In genomic region chr5:150154618-150155134, GRCh38 we compare ENCODE assay signal across 10 cellular contexts. TPM values are rescaled to one million over a fixed set of nuclear protein-coding genes. Genes with fewer than 3 reads are reported as not detected.
DNase-seq lines count a peak whose midpoint lies in the region; ATAC-seq, FAIRE-seq and TF ChIP-seq lines count a peak whose summit lies in the region.
"Had no signal": no experiment of that assay in that cellular context is flagged by ENCODE, and none has a peak within 500 bp of the region (broad histone marks: within the 10 kb centered on the region; RNA-seq: fewer than 3 reads in every experiment).

No MANE protein-coding gene starts in this region.

- H3K27ac Mint-ChIP-seq in activated B cell treated with CpG ODN at 0.5 μM for 24 hours (peak overlapping the region; percentile 41), immature natural killer cell (peak overlapping the region; percentile 34 to 93 (median 82))

- DNase-seq in activated B cell treated with CpG ODN at 0.5 μM for 24 hours (no peak), immature natural killer cell (no peak), NCI-H2227 treated with DMSO at 0.1 percent for 48 hours (lab: John Stamatoyannopoulos, UW) (no peak), NCI-H2029 treated with DMSO at 0.1 percent for 48 hours (lab: John Stamatoyannopoulos, UW) (no peak)
- DNase-seq: body of pancreas had no signal

- no peak for ATAC-seq in activated B cell treated with CpG ODN at 0.5 μM for 24 hours (ENCODE audit: low read depth)
- ATAC-seq in HG02623 (IDR thresholded peaks at IDR 0.05; ENCODE audit: unreplicated experiment): no peak
- ATAC-seq in GM19467 (IDR thresholded peaks at IDR 0.05; ENCODE audit: unreplicated experiment): no peak
- ATAC-seq: body of pancreas had no signal

- FAIRE-seq in G401.6 (lab: Jason Lieb, UNC): peak; percentile 86
- FAIRE-seq: keratinocyte had no signal

- H3K27ac ChIP-seq in skin epidermis: peak overlapping the region in 19 of 21 experiments; percentile 56 to 88 (median 74)

- peak overlapping the region; percentile 25 to 43 (median 33) for H3K4me3 ChIP-seq in skin epidermis
- H3K4me3 ChIP-seq: body of pancreas had no signal

- H3K4me1 Mint-ChIP-seq in activated B cell treated with CpG ODN at 0.5 μM for 24 hours (peaks cover 26% of the 10 kb centered on the region), immature natural killer cell (peaks cover 39 to 47% of the 10 kb centered on the region in 2 donors)

- H3K9me3 Mint-ChIP-seq in activated B cell treated with CpG ODN at 0.5 μM for 24 hours (no peaks in the 10 kb centered on the region), immature natural killer cell (no peaks in the 10 kb centered on the region)

- CTCF ChIA-PET in activated B cell treated with CpG ODN at 0.5 μM for 24 hours (lab: Charles Lee): no interaction called here

- POLR2A ChIA-PET in activated B cell treated with CpG ODN at 0.5 μM for 24 hours (lab: Charles Lee): no interaction called here

- peak overlapping the region; percentile 55 for H3K4me3 Mint-ChIP-seq in activated B cell treated with CpG ODN at 0.5 μM for 24 hours
- peak overlapping the region; percentile 88 to 98 (median 96) for H3K4me3 Mint-ChIP-seq in immature natural killer cell

- no peaks in the 10 kb centered on the region for H3K36me3 Mint-ChIP-seq in activated B cell treated with CpG ODN at 0.5 μM for 24 hours (ENCODE audit: low read depth)
- peaks cover 0 to 3% (median 0%) of the 10 kb centered on the region in 3 donors for H3K36me3 Mint-ChIP-seq in immature natural killer cell

- H3K27me3 Mint-ChIP-seq in activated B cell treated with CpG ODN at 0.5 μM for 24 hours: peaks cover 2% of the 10 kb centered on the region
- peaks cover 3 to 7% (median 5%) of the 10 kb centered on the region in 3 donors for H3K27me3 Mint-ChIP-seq in immature natural killer cell (ENCODE audit: low read depth in 3 of 3)

- TF ChIP-seq CTCF in activated B cell treated with CpG ODN at 0.5 μM for 24 hours (IDR thresholded peaks at IDR 0.05): no peak

- intact Hi-C loops in activated B cell treated with CpG ODN at 0.5 μM for 24 hours (cut with micrococcal nuclease): no loop called here

RNA-seq across cellular contexts. Expression of gene PDGFRB, which starts 1.0 kb away (rescaled TPM):
- total RNA-seq in activated B cell treated with CpG ODN at 0.5 μM for 24 hours: 0.51 and 1.8 TPM in 2 replicates
- polyA plus RNA-seq in immature natural killer cell: 10 to 100 TPM in 1 of 3 donors, 1 to 10 TPM in 2; 6.4 to 18.9 (median 7.1) TPM

RNA-seq across cellular contexts. Expression of gene CDX1, which starts 11.9 kb away (rescaled TPM):
- total RNA-seq in activated B cell treated with CpG ODN at 0.5 μM for 24 hours: not detected in 2 replicates
- not detected for polyA plus RNA-seq in immature natural killer cell
- total RNA-seq: body of pancreas had no signal
- polyA plus RNA-seq: keratinocyte had no signal

RNA-seq across cellular contexts. Expression of gene SLC6A7, which starts 35.2 kb away (rescaled TPM):
- total RNA-seq in activated B cell treated with CpG ODN at 0.5 μM for 24 hours: not detected in 2 replicates
- polyA plus RNA-seq in immature natural killer cell: not detected
- total RNA-seq: body of pancreas had no signal
- polyA plus RNA-seq: keratinocyte had no signal
